Comparison of ENCODE assay signal across 21 cellular contexts in genomic region chr2:166128156-166128505, GRCh38. TPM values are rescaled to one million over a fixed set of nuclear protein-coding genes. Genes with fewer than 3 reads are reported as not detected.
"Had no signal": no experiment of that assay in that cellular context is flagged by ENCODE, and none has a peak within 500 bp of the region (broad histone marks: within the 10 kb centered on the region; RNA-seq: fewer than 3 reads in every experiment).

No MANE protein-coding gene starts in this region.

- H3K4me3 ChIP-seq: ovary, psoas muscle, tibial artery had no signal

- H3K4me1 Mint-ChIP-seq: activated CD4-positive, alpha-beta T cell treated with anti-CD3 and anti-CD28 coated beads, Interleukin-2, amount 10 ng/mL, durations not matched to agents 7 days and 5 days; activated naive CD4-positive, alpha-beta T cell treated with anti-CD3 and anti-CD28 coated beads, Interleukin-2, amount 10 ng/mL, durations not matched to agents 7 days and 5 days had no signal

- H3K4me3 Mint-ChIP-seq: activated CD4-positive, alpha-beta T cell treated with anti-CD3 and anti-CD28 coated beads, Interleukin-2, amount 10 ng/mL, durations not matched to agents 7 days and 5 days; activated CD8-positive, alpha-beta memory T cell treated with anti-CD3 and anti-CD28 coated beads, Interleukin-2, amount 10 ng/mL, durations not matched to agents 7 days and 5 days; activated CD8-positive, alpha-beta T cell treated with anti-CD3 and anti-CD28 coated beads for 36 hours; activated naive CD4-positive, alpha-beta T cell treated with anti-CD3 and anti-CD28 coated beads, Interleukin-2, amount 10 ng/mL, durations not matched to agents 7 days and 5 days; naive B cell; stimulated activated effector memory CD8-positive, alpha-beta T cell treated with anti-CD3 and anti-CD28 coated beads, Interleukin-12 subunit alpha, Interleukin-12 subunit beta, amount 100 ng/mL, for 72 hours; stimulated activated naive CD8-positive, alpha-beta T cell treated with anti-CD3 and anti-CD28 coated beads, Interleukin-15, amount 100 ng/mL, for 72 hours had no signal

- H3K4me1 ChIP-seq: lower lobe of right lung, psoas muscle had no signal

- ATAC-seq: left colon; stimulated activated naive CD8-positive, alpha-beta T cell treated with anti-CD3 and anti-CD28 coated beads, Interleukin-15, amount 100 ng/mL, for 72 hours had no signal

- H3K9me3 ChIP-seq: lower lobe of right lung, ovary, psoas muscle, tibial artery had no signal

- H3K9me3 Mint-ChIP-seq: activated CD4-positive, alpha-beta T cell treated with anti-CD3 and anti-CD28 coated beads, Interleukin-2, amount 10 ng/mL, durations not matched to agents 7 days and 5 days; activated CD8-positive, alpha-beta T cell treated with anti-CD3 and anti-CD28 coated beads for 36 hours; activated naive CD4-positive, alpha-beta T cell treated with anti-CD3 and anti-CD28 coated beads, Interleukin-2, amount 10 ng/mL, durations not matched to agents 7 days and 5 days; naive B cell; stimulated activated effector memory CD8-positive, alpha-beta T cell treated with anti-CD3 and anti-CD28 coated beads, Interleukin-12 subunit alpha, Interleukin-12 subunit beta, amount 100 ng/mL, for 72 hours; stimulated activated naive CD8-positive, alpha-beta T cell treated with anti-CD3 and anti-CD28 coated beads, Interleukin-15, amount 100 ng/mL, for 72 hours had no signal

- H3K27ac Mint-ChIP-seq: activated CD4-positive, alpha-beta T cell treated with anti-CD3 and anti-CD28 coated beads, Interleukin-2, amount 10 ng/mL, durations not matched to agents 7 days and 5 days; activated CD8-positive, alpha-beta memory T cell treated with anti-CD3 and anti-CD28 coated beads, Interleukin-2, amount 10 ng/mL, durations not matched to agents 7 days and 5 days; activated CD8-positive, alpha-beta T cell treated with anti-CD3 and anti-CD28 coated beads for 36 hours; activated naive CD4-positive, alpha-beta T cell treated with anti-CD3 and anti-CD28 coated beads, Interleukin-2, amount 10 ng/mL, durations not matched to agents 7 days and 5 days; stimulated activated effector memory CD8-positive, alpha-beta T cell treated with anti-CD3 and anti-CD28 coated beads, Interleukin-12 subunit alpha, Interleukin-12 subunit beta, amount 100 ng/mL, for 72 hours; stimulated activated naive CD8-positive, alpha-beta T cell treated with anti-CD3 and anti-CD28 coated beads, Interleukin-15, amount 100 ng/mL, for 72 hours had no signal

- H3K27ac ChIP-seq: lower lobe of right lung, ovary, psoas muscle, tibial artery had no signal

- H3K27me3 ChIP-seq: ovary had no signal

- H3K36me3 ChIP-seq: lower lobe of right lung, ovary, tibial artery had no signal

- DNase-seq: activated CD4-positive, alpha-beta T cell treated with anti-CD3 and anti-CD28 coated beads, Interleukin-2, amount 10 ng/mL, durations not matched to agents 7 days and 5 days; activated CD8-positive, alpha-beta memory T cell treated with anti-CD3 and anti-CD28 coated beads, Interleukin-2, amount 10 ng/mL, durations not matched to agents 7 days and 5 days; activated CD8-positive, alpha-beta T cell treated with anti-CD3 and anti-CD28 coated beads for 36 hours; activated effector memory CD4-positive, alpha-beta T cell treated with anti-CD3 and anti-CD28 coated beads, Interleukin-2, amount 50 U/mL, for 16 hours; activated naive CD4-positive, alpha-beta T cell treated with anti-CD3 and anti-CD28 coated beads, Interleukin-2, amount 10 ng/mL, durations not matched to agents 7 days and 5 days; activated T-cell treated with anti-CD3 and anti-CD28 coated beads for 4 hours; left colon; lower lobe of right lung; ovary; psoas muscle; right cardiac atrium; stimulated activated CD4-positive, alpha-beta T cell treated with anti-CD3 and anti-CD28 coated beads, Interleukin-1b, Interleukin-23, amount 100 ng/mL, for 48 hours; tibial artery had no signal

- H3K36me3 Mint-ChIP-seq: activated CD8-positive, alpha-beta memory T cell treated with anti-CD3 and anti-CD28 coated beads, Interleukin-2, amount 10 ng/mL, durations not matched to agents 7 days and 5 days; activated naive CD4-positive, alpha-beta T cell treated with anti-CD3 and anti-CD28 coated beads, Interleukin-2, amount 10 ng/mL, durations not matched to agents 7 days and 5 days; naive B cell; stimulated activated effector memory CD8-positive, alpha-beta T cell treated with anti-CD3 and anti-CD28 coated beads, Interleukin-12 subunit alpha, Interleukin-12 subunit beta, amount 100 ng/mL, for 72 hours had no signal

RNA-seq across cellular contexts. Expression of gene SCN1A, which starts 0.3 kb away (rescaled TPM):
- total RNA-seq: activated CD4-positive, alpha-beta T cell treated with anti-CD3 and anti-CD28 coated beads, Interleukin-2, amount 10 ng/mL, durations not matched to agents 7 days and 5 days; activated CD8-positive, alpha-beta memory T cell treated with anti-CD3 and anti-CD28 coated beads, Interleukin-2, amount 10 ng/mL, durations not matched to agents 7 days and 5 days; activated CD8-positive, alpha-beta T cell treated with anti-CD3 and anti-CD28 coated beads for 36 hours; epithelial cell of proximal tubule; fibroblast of villous mesenchyme; glomerular endothelial cell; left colon; mucosa of gallbladder; psoas muscle; ureter had no signal
